In genomic region chr11:47383106-47383505, GRCh38 we compare ENCODE assay signal across 24 cellular contexts. TPM values are rescaled to one million over a fixed set of nuclear protein-coding genes. Genes with fewer than 3 reads are reported as not detected.
"Had no signal": no experiment of that assay in that cellular context is flagged by ENCODE, and none has a peak within 500 bp of the region (broad histone marks: within the 10 kb centered on the region; RNA-seq: fewer than 3 reads in every experiment).

No MANE protein-coding gene starts in this region.

- H3K4me3 Mint-ChIP-seq: activated CD8-positive, alpha-beta T cell treated with anti-CD3 and anti-CD28 coated beads for 36 hours; activated T-cell treated with anti-CD3 and anti-CD28 coated beads, Interleukin-2, amount 50 U/mL, for 72 hours; immature natural killer cell; naive thymus-derived CD8-positive, alpha-beta T cell; T-helper 1 cell treated with Interleukin-12 subunit alpha and Interleukin-12 subunit beta and Interleukin-4 antibody, amounts not matched to agents 30 μg/mL and 1 μg/mL, for 36 hours had no signal

- H3K4me3 ChIP-seq: gastrocnemius medialis, heart left ventricle, mucosa of descending colon, right lobe of liver, stomach, testis, upper lobe of left lung had no signal

- FAIRE-seq: bronchial epithelial cell had no signal

- ATAC-seq: activated CD8-positive, alpha-beta T cell treated with anti-CD3 and anti-CD28 coated beads for 36 hours; activated T-cell treated with anti-CD3 and anti-CD28 coated beads, Interleukin-2, amount 50 U/mL, for 72 hours; gastrocnemius medialis; mucosa of descending colon; naive thymus-derived CD8-positive, alpha-beta T cell; SK-N-SH treated with all-trans-retinoic acid at 6 μM for 48 hours had no signal

- H3K36me3 Mint-ChIP-seq: immature natural killer cell; naive thymus-derived CD8-positive, alpha-beta T cell had no signal

- H3K27me3 ChIP-seq: gastrocnemius medialis, heart left ventricle, right lobe of liver, stomach, testis, upper lobe of left lung had no signal

- H3K36me3 ChIP-seq: gastrocnemius medialis, heart left ventricle, right lobe of liver, stomach, upper lobe of left lung had no signal

- H3K9me3 Mint-ChIP-seq: activated CD8-positive, alpha-beta T cell treated with anti-CD3 and anti-CD28 coated beads for 36 hours; activated T-cell treated with anti-CD3 and anti-CD28 coated beads, Interleukin-2, amount 50 U/mL, for 72 hours; naive thymus-derived CD8-positive, alpha-beta T cell; T-helper 1 cell treated with Interleukin-12 subunit alpha and Interleukin-12 subunit beta and Interleukin-4 antibody, amounts not matched to agents 30 μg/mL and 1 μg/mL, for 36 hours had no signal

- H3K27ac ChIP-seq: epithelial cell of prostate, gastrocnemius medialis, right lobe of liver, stomach, testis had no signal

- DNase-seq: activated CD4-positive, alpha-beta T cell treated with anti-CD3 and anti-CD28 coated beads for 48 hours; activated CD8-positive, alpha-beta memory T cell treated with anti-CD3 and anti-CD28 coated beads, Interleukin-2, amount 50 U/mL, for 4 hours; activated CD8-positive, alpha-beta T cell treated with anti-CD3 and anti-CD28 coated beads for 36 hours; activated gamma-delta T cell; activated T-cell treated with anti-CD3 and anti-CD28 coated beads, Interleukin-2, amount 50 U/mL, for 72 hours; aorta; gastrocnemius medialis; heart left ventricle; immature natural killer cell; mammary epithelial cell; mucosa of descending colon; naive thymus-derived CD8-positive, alpha-beta T cell; nucleus accumbens; right lobe of liver; stomach; testis; upper lobe of left lung had no signal

- H3K27ac Mint-ChIP-seq: activated CD8-positive, alpha-beta T cell treated with anti-CD3 and anti-CD28 coated beads for 36 hours; activated T-cell treated with anti-CD3 and anti-CD28 coated beads, Interleukin-2, amount 50 U/mL, for 72 hours; naive thymus-derived CD8-positive, alpha-beta T cell; progenitor cell of endocrine pancreas; T-helper 1 cell treated with Interleukin-12 subunit alpha and Interleukin-12 subunit beta and Interleukin-4 antibody, amounts not matched to agents 30 μg/mL and 1 μg/mL, for 36 hours had no signal

- H3K4me1 ChIP-seq: gastrocnemius medialis, right lobe of liver, stomach, testis had no signal

- H3K9me3 ChIP-seq: gastrocnemius medialis, heart left ventricle, mucosa of descending colon, right lobe of liver, stomach, testis, upper lobe of left lung had no signal

- H3K27me3 Mint-ChIP-seq: activated CD8-positive, alpha-beta T cell treated with anti-CD3 and anti-CD28 coated beads for 36 hours; naive thymus-derived CD8-positive, alpha-beta T cell had no signal

RNA-seq across cellular contexts. Expression of gene SPI1, which starts 4.8 kb away (rescaled TPM):
- total RNA-seq: bronchial epithelial cell, chondrocyte, dermis microvascular lymphatic vessel endothelial cell, mammary epithelial cell, progenitor cell of endocrine pancreas had no signal
- polyA plus RNA-seq: mammary epithelial cell; naive thymus-derived CD8-positive, alpha-beta T cell had no signal

RNA-seq across cellular contexts. Expression of gene MYBPC3, which starts 30.6 kb away (rescaled TPM):
- total RNA-seq: activated CD8-positive, alpha-beta T cell treated with anti-CD3 and anti-CD28 coated beads for 36 hours; activated T-cell treated with anti-CD3 and anti-CD28 coated beads, Interleukin-2, amount 50 U/mL, for 72 hours; chondrocyte; dermis microvascular lymphatic vessel endothelial cell; mammary epithelial cell had no signal
- polyA plus RNA-seq: immature natural killer cell; mammary epithelial cell; naive thymus-derived CD8-positive, alpha-beta T cell had no signal
